20 cellular contexts compared by ENCODE assay signal in genomic region chr9:77808750-77809079, GRCh38.
A peak's percentile ranks its signal among the peaks of the same experiment; 100 is the strongest.
DNase-seq lines count a peak whose midpoint lies in the region; ATAC-seq and TF ChIP-seq lines count a peak whose summit lies in the region.
"Had no signal": no experiment of that assay in that cellular context is flagged by ENCODE, and none has a peak within 500 bp of the region (broad histone marks: within the 10 kb centered on the region; RNA-seq: fewer than 3 reads in every experiment).

No MANE protein-coding gene starts in this region.

- no peak overlapping the region for H3K9ac ChIP-seq in IMR-90 (ENCODE audit: low read depth, low read length)

- DNase-seq in CD4-positive, alpha-beta memory T cell, result no peak
- DNase-seq in IMR-90 (no peak), iris pigment epithelial cell (ENCODE audit: low read depth) (peak; percentile 11), NOMO-1 (lab: John Stamatoyannopoulos, UW; ENCODE audit: unreplicated experiment in 2 of 2) (no peak), A172 (ENCODE audit: low spot score) (no peak)
- DNase-seq in T-helper 2 cell treated with Interferon-gamma antibody and Interleukin-4, amounts not matched to agents 5 μg/mL and 100 μg/mL, for 36 hours (ENCODE audit: low spot score), result no peak
- DNase-seq: activated CD8-positive, alpha-beta memory T cell treated with anti-CD3 and anti-CD28 coated beads, Interleukin-2, amount 50 U/mL, for 4 hours; CD8-positive, alpha-beta memory T cell; hippocampal formation; NCI-H1436 treated with DMSO at 0.1 percent for 48 hours; NCI-H2227 treated with DMSO at 0.1 percent for 48 hours; NK-92 treated with Interleukin-12 subunit alpha and Interleukin-12 subunit beta, amount 100 ng/mL, for 24 hours; occipital lobe; stimulated activated CD4-positive, alpha-beta T cell treated with anti-CD3 and anti-CD28 coated beads, Interleukin-2, amount 100 ng/mL, for 24 hours; WERI-Rb-1 had no signal

- H3K4me3 Mint-ChIP-seq in CD4-positive, alpha-beta memory T cell, result peak overlapping the region in 6 of 8 donors; percentile 23 to 63 (median 52)
- H3K4me3 Mint-ChIP-seq in T-helper 2 cell treated with Interferon-gamma antibody and Interleukin-4, amounts not matched to agents 5 μg/mL and 100 μg/mL, for 36 hours, result peak overlapping the region; percentile 44

- H3K4me1 ChIP-seq in CD4-positive, alpha-beta memory T cell (ENCODE audit: insufficient read depth, low read length), result peaks cover 26% of the 10 kb centered on the region
- peaks cover 8% of the 10 kb centered on the region; the same call in 1 of the 2 replicates for H3K4me1 ChIP-seq in IMR-90 (ENCODE audit: control insufficient read depth, insufficient read depth, low read length)

- H2BK120ac ChIP-seq in IMR-90 (ENCODE audit: low read depth, low read length), result no peak overlapping the region

- no CpG with 5 or more reads among the region's 2 CpGs for WGBS in IMR-90 (ENCODE audit: extremely low coverage in 2 of 2, insufficient read length in 1 of 2), 2 experiments

- no peak overlapping the region for H4K5ac ChIP-seq in IMR-90 (ENCODE audit: low read depth, low read length)

- no peak for TF ChIP-seq RAD21 in IMR-90 (IDR thresholded peaks at IDR 0.05; ENCODE audit: low read length)

- no peak overlapping the region for H2BK20ac ChIP-seq in IMR-90 (ENCODE audit: low read depth, low read length)

- no peak overlapping the region for H2AK5ac ChIP-seq in IMR-90 (ENCODE audit: low read depth, low read length)

- no peak overlapping the region for H4K8ac ChIP-seq in IMR-90 (ENCODE audit: low read depth in 2 of 2, low read length in 2 of 2)

- TF ChIP-seq POLR2A in IMR-90 (IDR thresholded peaks at IDR 0.05; ENCODE audit: low read depth, low read length), result no peak

- H2BK5ac ChIP-seq in IMR-90 (ENCODE audit: low read depth, low read length, poor library complexity, severe bottlenecking), result no peak overlapping the region

- H3K27ac ChIP-seq in CD4-positive, alpha-beta memory T cell (ENCODE audit: low read depth, low read length), result no peak overlapping the region
- H3K27ac ChIP-seq in IMR-90 (ENCODE audit: insufficient read depth, low read length), result no peak overlapping the region
- H3K27ac ChIP-seq: cardiac muscle cell, WERI-Rb-1 had no signal

- no peak overlapping the region for H3K14ac ChIP-seq in IMR-90 (replicated peaks; ENCODE audit: low read depth, low read length)

- H3K27ac Mint-ChIP-seq in CD4-positive, alpha-beta memory T cell, result peak overlapping the region; percentile 31 to 76 (median 43)
- peak overlapping the region; percentile 82 for H3K27ac Mint-ChIP-seq in T-helper 2 cell treated with Interferon-gamma antibody and Interleukin-4, amounts not matched to agents 5 μg/mL and 100 μg/mL, for 36 hours

- no peak for TF ChIP-seq CTCF in IMR-90 (conservative IDR thresholded peaks at IDR 0.05; ENCODE audit: low read depth, low read length)

- no peaks in the 10 kb centered on the region for H3K27me3 ChIP-seq in CD4-positive, alpha-beta memory T cell (ENCODE audit: insufficient read depth, low read length)
- no peaks in the 10 kb centered on the region for H3K27me3 ChIP-seq in IMR-90 (ENCODE audit: control insufficient read depth, insufficient read depth, low read length)
- H3K27me3 ChIP-seq: cardiac muscle cell had no signal

- peaks cover 0 to 2% (median 0%) of the 10 kb centered on the region in 8 donors for H3K9me3 Mint-ChIP-seq in CD4-positive, alpha-beta memory T cell
- no peaks in the 10 kb centered on the region for H3K9me3 Mint-ChIP-seq in T-helper 2 cell treated with Interferon-gamma antibody and Interleukin-4, amounts not matched to agents 5 μg/mL and 100 μg/mL, for 36 hours
- H3K9me3 Mint-ChIP-seq: CD8-positive, alpha-beta memory T cell had no signal

- no peak overlapping the region for H4K91ac ChIP-seq in IMR-90 (ENCODE audit: insufficient read depth, low read depth, low read length)

- H2BK15ac ChIP-seq in IMR-90 (ENCODE audit: low read depth, low read length), result no peak overlapping the region

- no peaks in the 10 kb centered on the region for H3K9me3 ChIP-seq in CD4-positive, alpha-beta memory T cell (ENCODE audit: control insufficient read depth in 1 of 2, low read length in 2 of 2)
- H3K9me3 ChIP-seq in IMR-90 (ENCODE audit: control insufficient read depth, insufficient read depth, low read length), result no peaks in the 10 kb centered on the region
- H3K9me3 ChIP-seq: HAP-1, thoracic aorta had no signal

- peak overlapping the region; percentile 16; the same call in 1 of the 2 replicates for H3K23ac ChIP-seq in IMR-90 (ENCODE audit: low read depth, low read length)

- H3K27me3 Mint-ChIP-seq in CD4-positive, alpha-beta memory T cell, result no peaks in the 10 kb centered on the region
- H3K27me3 Mint-ChIP-seq in T-helper 2 cell treated with Interferon-gamma antibody and Interleukin-4, amounts not matched to agents 5 μg/mL and 100 μg/mL, for 36 hours (ENCODE audit: low read depth), result no peaks in the 10 kb centered on the region
- H3K27me3 Mint-ChIP-seq: CD8-positive, alpha-beta memory T cell had no signal

- H3K18ac ChIP-seq in IMR-90 (ENCODE audit: low read depth, low read length), result no peak overlapping the region

- H3K56ac ChIP-seq in IMR-90 (ENCODE audit: extremely low read depth, insufficient read depth, low read length), result no peak overlapping the region

- no peak overlapping the region for H3K4me2 ChIP-seq in IMR-90 (ENCODE audit: low read depth, low read length)

- intact Hi-C loops in CD4-positive, alpha-beta memory T cell (cut with micrococcal nuclease), result no loop called here
- intact Hi-C loops in IMR-90 (cut with micrococcal nuclease), result no loop called here

- CTCF ChIA-PET in CD4-positive, alpha-beta memory T cell (lab: Charles Lee; ENCODE audit: partially characterized antibody), result no interaction called here
- CTCF ChIA-PET in IMR-90 (lab: Yijun Ruan, JAX), result no interaction called here

- H3K4me1 Mint-ChIP-seq in CD4-positive, alpha-beta memory T cell, result peaks cover 37 to 51% (median 42%) of the 10 kb centered on the region in 4 donors
- peaks cover 41% of the 10 kb centered on the region for H3K4me1 Mint-ChIP-seq in T-helper 2 cell treated with Interferon-gamma antibody and Interleukin-4, amounts not matched to agents 5 μg/mL and 100 μg/mL, for 36 hours (ENCODE audit: low read depth)

- no peak overlapping the region for H2AK9ac ChIP-seq in IMR-90 (replicated peaks; ENCODE audit: low read depth, low read length, poor library complexity)

- no peak overlapping the region for H3K4ac ChIP-seq in IMR-90 (ENCODE audit: low read depth, low read length)

- dilution Hi-C loops in IMR-90 (cut with HindIII; ENCODE audit: low sequenced_read_pairs, unreplicated experiment), result no loop called here

- H3K4me3 ChIP-seq in CD4-positive, alpha-beta memory T cell (ENCODE audit: low read length in 2 of 2), result no peak overlapping the region
- no peak overlapping the region for H3K4me3 ChIP-seq in IMR-90 (ENCODE audit: insufficient read depth, low read depth, low read length)
- H3K4me3 ChIP-seq: cardiac muscle cell, HAP-1, thoracic aorta had no signal

- no peak for ATAC-seq in IMR-90 (ENCODE audit: low read depth)
- no peak for ATAC-seq in GM18861 (IDR thresholded peaks at IDR 0.05; ENCODE audit: unreplicated experiment)
- ATAC-seq: sciatic nerve had no signal

- H4K20me1 ChIP-seq in IMR-90 (ENCODE audit: insufficient read depth, low read length), result no peaks in the 10 kb centered on the region

- no peak overlapping the region for H2AFZ ChIP-seq in IMR-90 (replicated peaks; ENCODE audit: low read length, poor library complexity)

- in situ Hi-C loops in IMR-90 (cut with MboI; ENCODE audit: low sequenced_read_pairs), result no loop called here

- POLR2A ChIA-PET in CD4-positive, alpha-beta memory T cell (lab: Charles Lee; ENCODE audit: partially characterized antibody), result interaction anchor here (1.0 kb wide), 1 partner anchor 17 kb away, joined by 3 read pairs; no protein-coding TSS in a partner anchor
- POLR2A ChIA-PET in IMR-90 (lab: Charles Lee; ENCODE audit: unreplicated experiment), result no interaction called here

- H3K36me3 ChIP-seq in CD4-positive, alpha-beta memory T cell (ENCODE audit: insufficient read depth, low read length), result no peaks in the 10 kb centered on the region
- H3K36me3 ChIP-seq in IMR-90 (ENCODE audit: control insufficient read depth, insufficient read depth, low read length), result peaks cover 9% of the 10 kb centered on the region
- H3K36me3 ChIP-seq: cardiac muscle cell, HAP-1, thoracic aorta, WERI-Rb-1 had no signal

- H3K9me1 ChIP-seq in IMR-90 (ENCODE audit: insufficient read depth, low read length), result no peaks in the 10 kb centered on the region

- peaks cover 40 to 65% of the 10 kb centered on the region in 2 donors for H3K36me3 Mint-ChIP-seq in CD4-positive, alpha-beta memory T cell
- peaks cover 44% of the 10 kb centered on the region for H3K36me3 Mint-ChIP-seq in T-helper 2 cell treated with Interferon-gamma antibody and Interleukin-4, amounts not matched to agents 5 μg/mL and 100 μg/mL, for 36 hours (ENCODE audit: low read depth)

- BruUV-seq in IMR-90 (replicated peaks; lab: Mats Ljungman, UMichigan), result no TSS peak

- H3K79me1 ChIP-seq in IMR-90 (ENCODE audit: low read depth in 1 of 2, low read length in 2 of 2), result peaks cover 8 to 23% of the 10 kb centered on the region in 2 experiments; a peak in 2 of 4 replicates

TF ChIP-seq in IMR-90, 13 proteins besides CTCF, POLR2A, EP300 and RAD21 (continues in another document):
- no peak for TF ChIP-seq MAFK (IDR thresholded peaks at IDR 0.05; ENCODE audit: low read depth, low read length)
- TF ChIP-seq FOS (IDR thresholded peaks at IDR 0.05; ENCODE audit: low read depth, low read length), result no peak
- no peak for TF ChIP-seq RFX5 (IDR thresholded peaks at IDR 0.05; ENCODE audit: low read depth, low read length)
- no peak for TF ChIP-seq MXI1 (IDR thresholded peaks at IDR 0.05; ENCODE audit: borderline replicate concordance, low read depth, low read length)
- no peak for TF ChIP-seq NFE2L2 (IDR thresholded peaks at IDR 0.05; ENCODE audit: low read depth, low read length)
- TF ChIP-seq SMC3 (IDR thresholded peaks at IDR 0.05; ENCODE audit: low read depth, low read length), result no peak
- TF ChIP-seq CEBPB (IDR thresholded peaks at IDR 0.05; ENCODE audit: low read depth, low read length), result no peak
- no peak for TF ChIP-seq ELK1 (IDR thresholded peaks at IDR 0.05; ENCODE audit: borderline replicate concordance, low read depth, low read length)
- no peak for TF ChIP-seq RCOR1 (IDR thresholded peaks at IDR 0.05; ENCODE audit: insufficient replicate concordance, low read length)
